ENCODE assay signal across 10 cellular contexts in genomic region chr16:17302213-17302612, GRCh38.
A peak's percentile ranks its signal among the peaks of the same experiment; 100 is the strongest.
DNase-seq lines count a peak whose midpoint lies in the region; ATAC-seq and TF ChIP-seq lines count a peak whose summit lies in the region.
"Had no signal": no experiment of that assay in that cellular context is flagged by ENCODE, and none has a peak within 500 bp of the region (broad histone marks: within the 10 kb centered on the region; RNA-seq: fewer than 3 reads in every experiment).

No MANE protein-coding gene starts in this region.

- no peaks in the 10 kb centered on the region for H3K36me3 ChIP-seq in heart left ventricle

- H3K9me3 Mint-ChIP-seq in CD14-positive monocyte: no peaks in the 10 kb centered on the region
- H3K9me3 Mint-ChIP-seq in T-helper 2 cell treated with Interferon-gamma antibody and Interleukin-4, amounts not matched to agents 5 μg/mL and 100 μg/mL, for 36 hours: no peaks in the 10 kb centered on the region
- H3K9me3 Mint-ChIP-seq: CD4-positive, alpha-beta memory T cell had no signal

- H3K4me1 Mint-ChIP-seq in CD14-positive monocyte: peaks cover 35% of the 10 kb centered on the region
- peaks cover 32% of the 10 kb centered on the region for H3K4me1 Mint-ChIP-seq in T-helper 2 cell treated with Interferon-gamma antibody and Interleukin-4, amounts not matched to agents 5 μg/mL and 100 μg/mL, for 36 hours (ENCODE audit: low read depth)

- TF ChIP-seq POLR2A in heart left ventricle (IDR thresholded peaks at IDR 0.05): no peak

- H3K36me3 Mint-ChIP-seq in CD14-positive monocyte: peaks cover 3 to 7% of the 10 kb centered on the region in 2 donors
- H3K36me3 Mint-ChIP-seq in T-helper 2 cell treated with Interferon-gamma antibody and Interleukin-4, amounts not matched to agents 5 μg/mL and 100 μg/mL, for 36 hours (ENCODE audit: low read depth): peaks cover 10% of the 10 kb centered on the region

- 67 to 79% (median 74%) methylated on average over 4 of the region's 4 CpGs for WGBS in heart left ventricle, 4 donors

- no peaks in the 10 kb centered on the region for H3K27me3 ChIP-seq in heart left ventricle

- intact Hi-C loops in CD14-positive monocyte (cut with micrococcal nuclease): loop anchor here in 1 of 2 donors (5.0 kb wide), 1 partner anchor 45 kb away; no protein-coding TSS in a partner anchor
- intact Hi-C loops in heart left ventricle (cut with DNase I): no loop called here

- peak overlapping the region in 1 of 2 donors; percentile 52 for H3K4me3 Mint-ChIP-seq in CD14-positive monocyte
- peak overlapping the region; percentile 6 for H3K4me3 Mint-ChIP-seq in T-helper 2 cell treated with Interferon-gamma antibody and Interleukin-4, amounts not matched to agents 5 μg/mL and 100 μg/mL, for 36 hours

- no peaks in the 10 kb centered on the region for H3K27me3 Mint-ChIP-seq in CD14-positive monocyte (ENCODE audit: low read depth in 3 of 3)
- H3K27me3 Mint-ChIP-seq in T-helper 2 cell treated with Interferon-gamma antibody and Interleukin-4, amounts not matched to agents 5 μg/mL and 100 μg/mL, for 36 hours (ENCODE audit: low read depth): no peaks in the 10 kb centered on the region
- H3K27me3 Mint-ChIP-seq: CD4-positive, alpha-beta memory T cell had no signal

- no peak overlapping the region for H3K27ac ChIP-seq in heart left ventricle

- peaks cover 0 to 20% (median 0%) of the 10 kb centered on the region in 12 donors for H3K4me1 ChIP-seq in heart left ventricle

- ATAC-seq in GM19035 (IDR thresholded peaks at IDR 0.05; ENCODE audit: unreplicated experiment): peak; percentile 21
- peak; percentile 4 for ATAC-seq in HG02981 (IDR thresholded peaks at IDR 0.05; ENCODE audit: unreplicated experiment)
- no peak for ATAC-seq in heart left ventricle

- no peaks in the 10 kb centered on the region for H3K9me3 ChIP-seq in heart left ventricle

- DNase-seq in CD14-positive monocyte (ENCODE audit: low spot score) (no peak), COLO668 (lab: John Stamatoyannopoulos, UW; ENCODE audit: unreplicated experiment) (no peak), heart left ventricle (no peak), medulla oblongata (ENCODE audit: extremely low spot score) (no peak), CD1c-positive myeloid dendritic cell (ENCODE audit: extremely low spot score) (no peak)
- DNase-seq in T-helper 2 cell treated with Interferon-gamma antibody and Interleukin-4, amounts not matched to agents 5 μg/mL and 100 μg/mL, for 36 hours (ENCODE audit: low spot score): no peak
- DNase-seq: IMR-90 had no signal

- TF ChIP-seq CTCF in CD14-positive monocyte (IDR thresholded peaks at IDR 0.05) (no peak), heart left ventricle (IDR thresholded peaks at IDR 0.05) (no peak)

- no peak overlapping the region for H3K4me3 ChIP-seq in heart left ventricle

- H3K27ac Mint-ChIP-seq in CD14-positive monocyte: peak overlapping the region; percentile 81 to 93 (median 90)
- H3K27ac Mint-ChIP-seq in T-helper 2 cell treated with Interferon-gamma antibody and Interleukin-4, amounts not matched to agents 5 μg/mL and 100 μg/mL, for 36 hours: no peak overlapping the region

Comparison
In these comparisons a context has a peak if more than half of its experiments do, and no peak if none do; other contexts are left out.
1. ATAC-seq: peak in GM19035 (single experiment) and HG02981 (single experiment); none in heart left ventricle (0 of 4).